ENCODE assay signal across 1 cellular context in genomic region chr5:152406082-152406481, GRCh38.
TF ChIP-seq lines count a peak whose summit lies in the region.

No MANE protein-coding gene starts in this region.

TF ChIP-seq in H1, 55 proteins besides CTCF, POLR2A, EP300 and RAD21 (continued from another document):
- TF ChIP-seq KDM1A (IDR thresholded peaks at IDR 0.05; ENCODE audit: borderline replicate concordance, low read length): peak; percentile 57
